8 cellular contexts compared by ENCODE assay signal in the genomic region with DNA sequence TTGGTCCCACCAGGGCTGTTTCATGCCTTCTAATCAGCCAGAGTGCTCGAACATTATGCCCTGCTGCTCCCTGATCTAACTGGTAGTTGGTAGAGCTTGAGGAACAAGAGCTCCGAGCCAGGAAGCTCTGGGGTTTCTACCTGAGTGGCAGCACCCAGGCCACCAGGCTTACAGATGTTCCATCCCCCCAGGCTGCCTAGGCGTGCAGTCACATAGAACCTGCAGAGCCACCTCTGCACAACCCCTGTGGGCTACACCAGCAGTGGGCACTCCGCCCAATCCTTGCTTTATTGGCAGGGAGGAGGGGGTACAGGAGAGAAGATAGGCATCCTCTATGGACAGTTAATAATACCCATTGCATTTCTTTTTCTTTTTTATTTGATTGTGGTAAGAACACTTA. TPM values are rescaled to one million over a fixed set of nuclear protein-coding genes. Genes with fewer than 3 reads are reported as not detected.
DNase-seq lines count a peak whose midpoint lies in the region; ATAC-seq and TF ChIP-seq lines count a peak whose summit lies in the region.

No MANE protein-coding gene starts in this region.

- H3K4me3 Mint-ChIP-seq in activated naive CD8-positive, alpha-beta T cell: peak overlapping the region; percentile 57
- H3K4me3 Mint-ChIP-seq in glutamatergic neuron (ENCODE audit: unreplicated experiment): no peak overlapping the region

- ATAC-seq in GM18517 (IDR thresholded peaks at IDR 0.05; ENCODE audit: unreplicated experiment): peak; percentile 47
- ATAC-seq in HG02678 (IDR thresholded peaks at IDR 0.05; ENCODE audit: unreplicated experiment): peak; percentile 60
- peak in 1 of 4 donors; percentile 29 for ATAC-seq in psoas muscle

- H3K4me3 ChIP-seq in psoas muscle: peak overlapping the region; percentile 10

- TF ChIP-seq CTCF in psoas muscle (IDR thresholded peaks at IDR 0.05): no peak
- TF ChIP-seq CTCF in glutamatergic neuron (IDR thresholded peaks at IDR 0.05; ENCODE audit: partially characterized antibody, unreplicated experiment): no peak

- no peaks in the 10 kb centered on the region for H3K27me3 ChIP-seq in psoas muscle (ENCODE audit: insufficient read depth in 3 of 3, low read length in 2 of 3)

- peaks cover 33% of the 10 kb centered on the region for H3K4me1 ChIP-seq in psoas muscle

- H3K4me1 Mint-ChIP-seq in activated naive CD8-positive, alpha-beta T cell (ENCODE audit: low read depth): peaks cover 20% of the 10 kb centered on the region
- no peaks in the 10 kb centered on the region for H3K4me1 Mint-ChIP-seq in glutamatergic neuron (ENCODE audit: low read depth, unreplicated experiment)

- peaks cover 10% of the 10 kb centered on the region for H3K36me3 Mint-ChIP-seq in activated naive CD8-positive, alpha-beta T cell
- no peaks in the 10 kb centered on the region for H3K36me3 Mint-ChIP-seq in glutamatergic neuron (ENCODE audit: unreplicated experiment)

- H3K9me3 Mint-ChIP-seq in activated naive CD8-positive, alpha-beta T cell (ENCODE audit: low read depth): no peaks in the 10 kb centered on the region
- H3K9me3 Mint-ChIP-seq in glutamatergic neuron (ENCODE audit: unreplicated experiment): no peaks in the 10 kb centered on the region

- peak overlapping the region; percentile 43 for H3K27ac Mint-ChIP-seq in activated naive CD8-positive, alpha-beta T cell
- no peak overlapping the region for H3K27ac Mint-ChIP-seq in glutamatergic neuron (ENCODE audit: unreplicated experiment)

- H3K27me3 Mint-ChIP-seq in activated naive CD8-positive, alpha-beta T cell: no peaks in the 10 kb centered on the region
- H3K27me3 Mint-ChIP-seq in glutamatergic neuron (ENCODE audit: unreplicated experiment): no peaks in the 10 kb centered on the region

- intact Hi-C loops in psoas muscle (cut with DNase I): no loop called here

- DNase-seq in psoas muscle: no peak
- no peak for DNase-seq in NCI-H510A (lab: John Stamatoyannopoulos, UW)
- no peak for DNase-seq in glutamatergic neuron
- no peak for DNase-seq in NCI-H146 (lab: John Stamatoyannopoulos, UW)
- DNase-seq in CD1c-positive myeloid dendritic cell (ENCODE audit: extremely low spot score): no peak

- H3K36me3 ChIP-seq in psoas muscle (ENCODE audit: insufficient read depth in 1 of 2, low read depth in 1 of 2): peaks cover 0 to 74% of the 10 kb centered on the region in 2 donors

- WGBS in psoas muscle, 3 donors: 71 to 86% (median 79%) methylated on average over 4 of the region's 4 CpGs

- no peaks in the 10 kb centered on the region for H3K9me3 ChIP-seq in psoas muscle

- peak overlapping the region; percentile 71 for H3K27ac ChIP-seq in psoas muscle

RNA-seq across cellular contexts. Expression of gene MAP3K8, which starts 21.8 kb away (rescaled TPM):
- total RNA-seq in psoas muscle (1 to 10 TPM; 3.0 to 8.3 (median 4.6) TPM), glutamatergic neuron (ENCODE audit: unreplicated experiment) (1.7 TPM)
- 1 to 10 TPM; 2.4 to 4.4 (median 3.9) TPM for polyA plus RNA-seq in psoas muscle
